Comparison of ENCODE assay signal across 19 cellular contexts in the genomic region with DNA sequence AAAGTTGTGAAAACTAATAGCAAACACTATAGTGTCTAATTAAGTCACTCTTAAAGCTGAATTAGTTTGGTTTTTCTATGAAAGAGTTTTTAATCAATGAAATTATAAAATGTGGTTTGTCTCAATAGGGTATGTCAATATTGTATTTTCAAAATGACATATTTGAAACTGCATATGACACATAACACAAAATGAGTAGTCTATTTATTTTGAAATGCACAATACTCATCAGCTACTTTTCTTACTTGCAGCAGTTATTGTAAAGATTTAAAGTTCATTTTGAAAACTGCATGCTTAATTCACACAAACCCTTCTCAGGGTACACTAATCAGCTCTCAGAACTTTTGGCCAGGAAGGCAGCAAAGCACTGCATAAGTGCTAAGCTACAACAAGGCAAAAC. TPM values are rescaled to one million over a fixed set of nuclear protein-coding genes. Genes with fewer than 3 reads are reported as not detected.
DNase-seq lines count a peak whose midpoint lies in the region; ATAC-seq, FAIRE-seq and TF ChIP-seq lines count a peak whose summit lies in the region.
"Had no signal": no experiment of that assay in that cellular context is flagged by ENCODE, and none has a peak within 500 bp of the region (broad histone marks: within the 10 kb centered on the region; RNA-seq: fewer than 3 reads in every experiment).

No MANE protein-coding gene starts in this region.

- TF ChIP-seq CTCF in kidney (IDR thresholded peaks at IDR 0.05; ENCODE audit: borderline replicate concordance, extremely low read depth, insufficient read depth) (no peak), pancreas (IDR thresholded peaks at IDR 0.05) (no peak)

- H3K9me3 ChIP-seq in kidney (ENCODE audit: control insufficient read depth in 1 of 2, low read length in 2 of 2) (no peaks in the 10 kb centered on the region), pancreas (no peaks in the 10 kb centered on the region)
- H3K9me3 ChIP-seq: Caco-2 had no signal

- H3K4me3 ChIP-seq in kidney (ENCODE audit: low read length in 2 of 2) (no peak overlapping the region), pancreas (no peak overlapping the region)
- H3K4me3 ChIP-seq: GM23338 had no signal

- peaks cover 13% of the 10 kb centered on the region for H3K27me3 Mint-ChIP-seq in activated T-cell treated with anti-CD3 and anti-CD28 coated beads, Interleukin-2, amount 50 U/mL, for 72 hours (ENCODE audit: low read depth)
- H3K27me3 Mint-ChIP-seq in activated naive CD8-positive, alpha-beta T cell treated with anti-CD3 and anti-CD28 coated beads for 36 hours: peaks cover 7% of the 10 kb centered on the region

- H3K4me3 Mint-ChIP-seq in activated T-cell treated with anti-CD3 and anti-CD28 coated beads, Interleukin-2, amount 50 U/mL, for 72 hours: no peak overlapping the region
- no peak overlapping the region for H3K4me3 Mint-ChIP-seq in activated naive CD8-positive, alpha-beta T cell treated with anti-CD3 and anti-CD28 coated beads for 36 hours
- H3K4me3 Mint-ChIP-seq: CD4-positive, CD25-positive, alpha-beta regulatory T cell; CD8-positive, alpha-beta T cell; GM23338; H9 had no signal

- H3K27me3 ChIP-seq in pancreas: no peaks in the 10 kb centered on the region

- H3K9ac ChIP-seq in kidney (ENCODE audit: low read length in 2 of 2): no peak overlapping the region

- no peaks in the 10 kb centered on the region for H3K9me3 Mint-ChIP-seq in activated T-cell treated with anti-CD3 and anti-CD28 coated beads, Interleukin-2, amount 50 U/mL, for 72 hours
- no peaks in the 10 kb centered on the region for H3K9me3 Mint-ChIP-seq in activated naive CD8-positive, alpha-beta T cell treated with anti-CD3 and anti-CD28 coated beads for 36 hours
- H3K9me3 Mint-ChIP-seq: CD8-positive, alpha-beta T cell; GM23338; H9 had no signal

- no peak overlapping the region for H3K27ac Mint-ChIP-seq in activated T-cell treated with anti-CD3 and anti-CD28 coated beads, Interleukin-2, amount 50 U/mL, for 72 hours
- H3K27ac Mint-ChIP-seq in activated naive CD8-positive, alpha-beta T cell treated with anti-CD3 and anti-CD28 coated beads for 36 hours: no peak overlapping the region
- H3K27ac Mint-ChIP-seq: CD4-positive, CD25-positive, alpha-beta regulatory T cell; CD8-positive, alpha-beta T cell; GM23338; H9 had no signal

- no peak for DNase-seq in activated T-cell treated with anti-CD3 and anti-CD28 coated beads, Interleukin-2, amount 50 U/mL, for 72 hours
- no peak for DNase-seq in activated T-cell treated with anti-CD3 and anti-CD28 coated beads, Interleukin-2, amount 50 U/mL, for 48 hours
- DNase-seq in kidney (no peak), pancreas (no peak), CD1c-positive myeloid dendritic cell (ENCODE audit: extremely low spot score) (no peak)
- no peak for DNase-seq in activated naive CD8-positive, alpha-beta T cell treated with anti-CD3 and anti-CD28 coated beads for 36 hours
- DNase-seq: C1 segment of cervical spinal cord; Caco-2; CD4-positive, CD25-positive, alpha-beta regulatory T cell; CD8-positive, alpha-beta T cell; DMS153; DND-41; H9 had no signal

- H3K27ac ChIP-seq in kidney (ENCODE audit: low read depth in 2 of 2, low read length in 2 of 2) (no peak overlapping the region), pancreas (no peak overlapping the region)

- intact Hi-C loops in kidney (cut with DNase I): no loop called here
- intact Hi-C loops in pancreas (cut with DNase I): no loop called here

- peak; percentile 45 for FAIRE-seq in kidney (lab: Jason Lieb, UNC)
- peak; percentile 23 for FAIRE-seq in pancreas (lab: Jason Lieb, UNC)
- FAIRE-seq: G401.6, GM12891, GM18507 had no signal

- peaks cover 6% of the 10 kb centered on the region for H3K4me1 Mint-ChIP-seq in activated T-cell treated with anti-CD3 and anti-CD28 coated beads, Interleukin-2, amount 50 U/mL, for 72 hours (ENCODE audit: low read depth)
- no peaks in the 10 kb centered on the region for H3K4me1 Mint-ChIP-seq in activated naive CD8-positive, alpha-beta T cell treated with anti-CD3 and anti-CD28 coated beads for 36 hours
- H3K4me1 Mint-ChIP-seq: CD4-positive, CD25-positive, alpha-beta regulatory T cell; GM23338; H9 had no signal

- ATAC-seq in activated T-cell treated with anti-CD3 and anti-CD28 coated beads, Interleukin-2, amount 50 U/mL, for 72 hours (replicated peaks in 1 of 2): peak; percentile 47 to 69
- no peak for ATAC-seq in pancreas
- ATAC-seq: CD8-positive, alpha-beta T cell; GM23338; HCT116 had no signal

- no peaks in the 10 kb centered on the region for H3K36me3 Mint-ChIP-seq in activated T-cell treated with anti-CD3 and anti-CD28 coated beads, Interleukin-2, amount 50 U/mL, for 72 hours (ENCODE audit: insufficient read depth in 2 of 2)
- H3K36me3 Mint-ChIP-seq in activated naive CD8-positive, alpha-beta T cell treated with anti-CD3 and anti-CD28 coated beads for 36 hours: no peaks in the 10 kb centered on the region
- H3K36me3 Mint-ChIP-seq: CD4-positive, CD25-positive, alpha-beta regulatory T cell; CD8-positive, alpha-beta T cell had no signal

- no peaks in the 10 kb centered on the region for H3K36me3 ChIP-seq in kidney (ENCODE audit: control insufficient read depth in 1 of 2, insufficient read depth in 2 of 2, low read length in 2 of 2)
- H3K36me3 ChIP-seq in pancreas: no peaks in the 10 kb centered on the region

- no peaks in the 10 kb centered on the region for H3K4me1 ChIP-seq in kidney (ENCODE audit: control insufficient read depth in 1 of 2, insufficient read depth in 1 of 2, low read depth in 1 of 2, low read length in 2 of 2)
- H3K4me1 ChIP-seq in pancreas: no peaks in the 10 kb centered on the region
- H3K4me1 ChIP-seq: Caco-2 had no signal

RNA-seq across cellular contexts. Expression of a gene that starts 21.2 kb away (rescaled TPM):
- total RNA-seq in activated T-cell treated with anti-CD3 and anti-CD28 coated beads, Interleukin-2, amount 50 U/mL, for 72 hours: under 1 TPM; 0.14 to 0.17 TPM
- 0.44 TPM for total RNA-seq in kidney
- 0.54 TPM for polyA plus RNA-seq in kidney (ENCODE audit: insufficient read depth, low read depth, low replicate concordance)
- total RNA-seq in pancreas: 1 to 10 TPM in 3 of 6 donors, under 1 TPM in 3; 0.65 to 3.2 (median 1.0) TPM
- 1 to 10 TPM; 1.1 to 5.8 TPM for polyA plus RNA-seq in pancreas
- total RNA-seq in activated naive CD8-positive, alpha-beta T cell treated with anti-CD3 and anti-CD28 coated beads for 36 hours: under 1 TPM; 0.22 to 0.27 TPM
- total RNA-seq: CD4-positive, CD25-positive, alpha-beta regulatory T cell; CD8-positive, alpha-beta T cell had no signal
- polyA plus RNA-seq: BJ; CD4-positive, CD25-positive, alpha-beta regulatory T cell had no signal

RNA-seq across cellular contexts. Expression of a gene that starts 32.8 kb away (rescaled TPM):
- total RNA-seq in activated T-cell treated with anti-CD3 and anti-CD28 coated beads, Interleukin-2, amount 50 U/mL, for 72 hours: 10 to 100 TPM; 31.6 to 32.6 TPM
- total RNA-seq in kidney: 74.1 TPM
- polyA plus RNA-seq in kidney (ENCODE audit: insufficient read depth, low read depth, low replicate concordance): 99.4 TPM
- total RNA-seq in pancreas: 10 to 100 TPM; 19.4 to 45.6 (median 35.4) TPM
- polyA plus RNA-seq in pancreas: 10 to 100 TPM; 28.4 to 62.5 TPM
- total RNA-seq in activated naive CD8-positive, alpha-beta T cell treated with anti-CD3 and anti-CD28 coated beads for 36 hours: 10 to 100 TPM; 45.7 to 46.2 TPM

Comparison
In these comparisons a context has a peak if more than half of its experiments do, and no peak if none do; other contexts are left out.
1. ATAC-seq: peak in activated T-cell treated with anti-CD3 and anti-CD28 coated beads, Interleukin-2, amount 50 U/mL, for 72 hours (2 of 2); none in pancreas (0 of 4).